ENCODE assay signal across 23 cellular contexts in genomic region chr22:27820896-27821866, GRCh38. TPM values are rescaled to one million over a fixed set of nuclear protein-coding genes. Genes with fewer than 3 reads are reported as not detected.
DNase-seq lines count a peak whose midpoint lies in the region; ATAC-seq and TF ChIP-seq lines count a peak whose summit lies in the region.
"Had no signal": no experiment of that assay in that cellular context is flagged by ENCODE, and none has a peak within 500 bp of the region (broad histone marks: within the 10 kb centered on the region; RNA-seq: fewer than 3 reads in every experiment).

No MANE protein-coding gene starts in this region.

- H3K79me1 ChIP-seq in mesendoderm (ENCODE audit: low read length): no peaks in the 10 kb centered on the region

- H3K36me3 ChIP-seq in SK-N-SH (replicated peaks in 1 of 2; ENCODE audit: control insufficient read depth in 1 of 2, insufficient read depth in 2 of 2, low read length in 1 of 2): no peaks in the 10 kb centered on the region
- no peaks in the 10 kb centered on the region for H3K36me3 ChIP-seq in mesendoderm (ENCODE audit: control insufficient read depth, insufficient read depth, low read length)
- H3K36me3 ChIP-seq in testis (ENCODE audit: low read depth, missing control alignments): no peaks in the 10 kb centered on the region
- H3K36me3 ChIP-seq: gastroesophageal sphincter, upper lobe of left lung had no signal

- H2BK5ac ChIP-seq in mesendoderm (ENCODE audit: low read length): no peak overlapping the region

- in situ Hi-C loops in astrocyte of the spinal cord (cut with HindIII; ENCODE audit: low sequenced_read_pairs): no loop called here

- no peak overlapping the region for H2AK5ac ChIP-seq in mesendoderm (ENCODE audit: low read length)

- no peaks in the 10 kb centered on the region for H3F3A ChIP-seq in SK-N-SH (replicated peaks; ENCODE audit: insufficient read depth)

- H4K8ac ChIP-seq in mesendoderm (ENCODE audit: low read depth, low read length): no peak overlapping the region

- no peak overlapping the region for H4K5ac ChIP-seq in mesendoderm (ENCODE audit: low read length)

- no peak overlapping the region for H3K23ac ChIP-seq in mesendoderm (ENCODE audit: low read length)

- DNase-seq in SK-N-SH: peak; percentile 36
- peak; percentile 15 for DNase-seq in astrocyte of the spinal cord (ENCODE audit: low read depth, low spot score)
- DNase-seq in mesendoderm: peak; percentile 25
- peak; percentile 72 for DNase-seq in testis
- no peak for DNase-seq in T1000 (lab: John Stamatoyannopoulos, UW)
- DNase-seq: activated CD4-positive, alpha-beta T cell treated with anti-CD3 and anti-CD28 coated beads, Interleukin-2, amount 10 ng/mL, durations not matched to agents 24 days and 14 days; activated CD8-positive, alpha-beta memory T cell treated with anti-CD3 and anti-CD28 coated beads, Interleukin-2, amount 50 U/mL, for 48 hours; activated gamma-delta T cell treated with Interleukin-2 at 50 U/mL for 16 hours; DMS79; NCI-H146; NCI-H510A treated with DMSO at 0.1 percent for 48 hours; PC-3; psoas muscle; stimulated activated naive CD4-positive, alpha-beta T cell; upper lobe of left lung had no signal

- H3K4me1 ChIP-seq in SK-N-SH (ENCODE audit: control insufficient read depth in 1 of 2, insufficient read depth in 2 of 2, low read depth in 1 of 2, low read length in 1 of 2) (no peaks in the 10 kb centered on the region), mesendoderm (ENCODE audit: control insufficient read depth, low read depth, low read length) (no peaks in the 10 kb centered on the region), testis (peaks cover 6% of the 10 kb centered on the region)
- H3K4me1 ChIP-seq: A549, gastroesophageal sphincter, psoas muscle, upper lobe of left lung had no signal

- WGBS in SK-N-SH (ENCODE audit: low lambda C conversion rate): 83% methylated on average over 11 of the region's 22 CpGs
- WGBS in mesendoderm (ENCODE audit: extremely low coverage, insufficient coverage, low lambda C conversion rate): no CpG with 5 or more reads among the region's 22 CpGs
- WGBS in testis, 2 donors: 53 to 77% methylated on average over 18 to 22 of the region's 22 CpGs

- no peak overlapping the region for H2BK120ac ChIP-seq in mesendoderm (ENCODE audit: low read depth, low read length)

- POLR2A ChIA-PET in SK-N-SH (lab: Yijun Ruan, JAX): no interaction called here

- intact Hi-C loops in testis (cut with DNase I; ENCODE audit: low total_unique reads): no loop called here

- H3K4me3 ChIP-seq in SK-N-SH (ENCODE audit: low read depth in 2 of 2, low read length in 1 of 2) (no peak overlapping the region), astrocyte of the spinal cord (ENCODE audit: low read depth, low read length) (no peak overlapping the region), mesendoderm (ENCODE audit: low read length) (no peak overlapping the region), testis (no peak overlapping the region)
- H3K4me3 ChIP-seq: A549, gastroesophageal sphincter, psoas muscle, upper lobe of left lung had no signal

- H3K27ac ChIP-seq in SK-N-SH (ENCODE audit: low read depth in 2 of 2, low read length in 1 of 2) (no peak overlapping the region), mesendoderm (ENCODE audit: low read depth, low read length) (no peak overlapping the region), testis (peak overlapping the region; percentile 29 to 41)
- H3K27ac ChIP-seq: A549, C4-2B, epithelial cell of prostate, gastroesophageal sphincter, psoas muscle, upper lobe of left lung had no signal

- H3K27me3 ChIP-seq in SK-N-SH (ENCODE audit: insufficient read depth) (peaks cover 7% of the 10 kb centered on the region; the same call in 1 of the 2 replicates), mesendoderm (ENCODE audit: insufficient read depth, low read length, poor library complexity) (no peaks in the 10 kb centered on the region), testis (no peaks in the 10 kb centered on the region)
- H3K27me3 ChIP-seq: gastroesophageal sphincter, upper lobe of left lung had no signal

- H2BK15ac ChIP-seq in mesendoderm (replicated peaks; ENCODE audit: low read depth): no peak overlapping the region

- no peaks in the 10 kb centered on the region for H4K20me1 ChIP-seq in SK-N-SH (ENCODE audit: insufficient read depth)

- TF ChIP-seq CTCF in SK-N-SH (IDR thresholded peaks at IDR 0.05) (no peak), astrocyte of the spinal cord (IDR thresholded peaks at IDR 0.05; ENCODE audit: low read depth, low read length) (no peak), testis (IDR thresholded peaks at IDR 0.05) (no peak)

- H3K9me2 ChIP-seq in SK-N-SH: no peaks in the 10 kb centered on the region

- TF ChIP-seq EP300 in SK-N-SH (IDR thresholded peaks at IDR 0.05; ENCODE audit: borderline replicate concordance in 1 of 2, low read depth in 1 of 2, low read length in 1 of 2): no peak

- H3K4ac ChIP-seq in mesendoderm (ENCODE audit: low read depth, low read length): no peak overlapping the region

- no peak overlapping the region for H3K9ac ChIP-seq in SK-N-SH
- no peak overlapping the region for H3K9ac ChIP-seq in mesendoderm (ENCODE audit: low read length)

- no peak overlapping the region for H3K4me2 ChIP-seq in SK-N-SH
- no peak overlapping the region for H3K4me2 ChIP-seq in mesendoderm (ENCODE audit: low read length)
- H3K4me2 ChIP-seq: A549 had no signal

- no peaks in the 10 kb centered on the region for H3K79me2 ChIP-seq in SK-N-SH (ENCODE audit: insufficient read depth)
- no peaks in the 10 kb centered on the region for H3K79me2 ChIP-seq in mesendoderm (ENCODE audit: control insufficient read depth, insufficient read depth, low read length)

- no peak for TF ChIP-seq RAD21 in SK-N-SH (IDR thresholded peaks at IDR 0.05; ENCODE audit: low read length)

- TF ChIP-seq POLR2A in testis (IDR thresholded peaks at IDR 0.05): no peak
- no peak for TF ChIP-seq POLR2A in GM18505 (IDR thresholded peaks at IDR 0.05; ENCODE audit: borderline replicate concordance, extremely low read depth, insufficient read depth, insufficient read length)

- ATAC-seq in SK-N-SH treated with all-trans-retinoic acid at 6 μM for 48 hours (no peak), GM18505 (IDR thresholded peaks at IDR 0.05; ENCODE audit: unreplicated experiment) (no peak), HG03378 (IDR thresholded peaks at IDR 0.05; ENCODE audit: unreplicated experiment) (no peak)
- ATAC-seq: A549, gastroesophageal sphincter, left lobe of liver, PC-3 had no signal

- H2AFZ ChIP-seq in SK-N-SH (ENCODE audit: low read depth): no peak overlapping the region

- no peak overlapping the region for H3K18ac ChIP-seq in mesendoderm (ENCODE audit: low read length)

- CTCF ChIA-PET in SK-N-SH (lab: Yijun Ruan, JAX): interaction anchor here (0.7 kb wide), 1 partner anchor 397 kb away, joined by 3 read pairs; no protein-coding TSS in a partner anchor

- H3K56ac ChIP-seq in mesendoderm (ENCODE audit: low read length): no peak overlapping the region

- H3K9me3 ChIP-seq in SK-N-SH (no peaks in the 10 kb centered on the region), testis (no peaks in the 10 kb centered on the region)
- H3K9me3 ChIP-seq: A549, gastroesophageal sphincter, psoas muscle, upper lobe of left lung had no signal

TF ChIP-seq in SK-N-SH, 30 proteins besides CTCF, POLR2A, EP300 and RAD21:
- TF ChIP-seq NRF1 (IDR thresholded peaks at IDR 0.05; ENCODE audit: low read depth, low read length) (no peak), FOXM1 (IDR thresholded peaks at IDR 0.05; ENCODE audit: low read depth) (no peak), MAX (IDR thresholded peaks at IDR 0.05; ENCODE audit: low read depth) (no peak), FOXJ3 (CRISPR knock-in tag; IDR thresholded peaks at IDR 0.05) (no peak)

TF ChIP-seq in SK-N-SH treated with all-trans-retinoic acid at 6 μM for 48 hours, 23 proteins besides CTCF, POLR2A, EP300 and RAD21 (continues in another document):
- TF ChIP-seq ESRRG (CRISPR knock-in tag; IDR thresholded peaks at IDR 0.05) (no peak), OSR1 (CRISPR knock-in tag; IDR thresholded peaks at IDR 0.05) (no peak), CSRNP3 (CRISPR knock-in tag; IDR thresholded peaks at IDR 0.05) (no peak), ZNF565 (CRISPR knock-in tag; conservative IDR thresholded peaks at IDR 0.05; ENCODE audit: low read depth) (no peak), ZFP3 (CRISPR knock-in tag; IDR thresholded peaks at IDR 0.05) (no peak), SNAI2 (CRISPR knock-in tag; IDR thresholded peaks at IDR 0.05) (no peak), PPARA (CRISPR knock-in tag; IDR thresholded peaks at IDR 0.05; ENCODE audit: borderline replicate concordance) (no peak)

RNA-seq across cellular contexts. Expression of gene MN1, which starts 19.6 kb away (rescaled TPM):
- polyA plus RNA-seq in SK-N-SH (2012; rRNA removed): 0.11 and 0.20 TPM in 2 replicates
- 0.05 TPM in 2 replicates for polyA plus RNA-seq in SK-N-SH (2012; cell fraction: cytosol; rRNA removed)
- 0.16 and 0.33 TPM in 2 replicates for polyA plus RNA-seq in SK-N-SH (2012; cell fraction: nucleus; rRNA removed)
- 1.3 TPM for polyA plus RNA-seq in mesendoderm (2013, experiment 1 of 2)
- 1.4 TPM for polyA plus RNA-seq in mesendoderm (2013, experiment 2 of 2)
- 1 to 10 TPM; 3.2 to 4.3 TPM for total RNA-seq in testis
- 5.6 TPM for polyA plus RNA-seq in testis (ENCODE audit: insufficient read depth, low read depth, low replicate concordance)

Comparison
In these comparisons a context has a peak if more than half of its experiments do, and no peak if none do; other contexts are left out.
1. H3K27ac ChIP-seq: peak in testis (2 of 2); none in SK-N-SH (0 of 2) and mesendoderm (single experiment).